ENCODE assay signal across 3 cellular contexts in genomic region chr15:81450721-81451120, GRCh38.
TF ChIP-seq lines count a peak whose summit lies in the region.

No MANE protein-coding gene starts in this region.

TF ChIP-seq in HEK293, 187 proteins besides CTCF, POLR2A, EP300 and RAD21:
- TF ChIP-seq ZNF280D (tag by site-specific recombination; IDR thresholded peaks at IDR 0.05) (peak; percentile 94), ZNF280C (tag by site-specific recombination; IDR thresholded peaks at IDR 0.05) (no peak), SETDB1 (IDR thresholded peaks at IDR 0.05; ENCODE audit: insufficient read length, low read length) (peak; percentile 73), ZIC2 (tag by site-specific recombination; IDR thresholded peaks at IDR 0.05) (no peak)

TF ChIP-seq in K562, 482 proteins besides CTCF, POLR2A, EP300 and RAD21:
- TF ChIP-seq E2F1 (CRISPR knock-in tag; IDR thresholded peaks at IDR 0.05) (no peak), ZNF785 (CRISPR knock-in tag; IDR thresholded peaks at IDR 0.05) (no peak), RBM25 (IDR thresholded peaks at IDR 0.05; ENCODE audit: low read depth, low read length, severe bottlenecking) (peak; percentile 58)

TF ChIP-seq in H1, 55 proteins besides CTCF, POLR2A, EP300 and RAD21:
- TF ChIP-seq SP4 (IDR thresholded peaks at IDR 0.05; ENCODE audit: low read length) (no peak), KDM1A (IDR thresholded peaks at IDR 0.05; ENCODE audit: borderline replicate concordance, low read length) (0 out of 2 replicates have a peak, but pooled peaks have one; percentile 39)
